In the genomic region with DNA sequence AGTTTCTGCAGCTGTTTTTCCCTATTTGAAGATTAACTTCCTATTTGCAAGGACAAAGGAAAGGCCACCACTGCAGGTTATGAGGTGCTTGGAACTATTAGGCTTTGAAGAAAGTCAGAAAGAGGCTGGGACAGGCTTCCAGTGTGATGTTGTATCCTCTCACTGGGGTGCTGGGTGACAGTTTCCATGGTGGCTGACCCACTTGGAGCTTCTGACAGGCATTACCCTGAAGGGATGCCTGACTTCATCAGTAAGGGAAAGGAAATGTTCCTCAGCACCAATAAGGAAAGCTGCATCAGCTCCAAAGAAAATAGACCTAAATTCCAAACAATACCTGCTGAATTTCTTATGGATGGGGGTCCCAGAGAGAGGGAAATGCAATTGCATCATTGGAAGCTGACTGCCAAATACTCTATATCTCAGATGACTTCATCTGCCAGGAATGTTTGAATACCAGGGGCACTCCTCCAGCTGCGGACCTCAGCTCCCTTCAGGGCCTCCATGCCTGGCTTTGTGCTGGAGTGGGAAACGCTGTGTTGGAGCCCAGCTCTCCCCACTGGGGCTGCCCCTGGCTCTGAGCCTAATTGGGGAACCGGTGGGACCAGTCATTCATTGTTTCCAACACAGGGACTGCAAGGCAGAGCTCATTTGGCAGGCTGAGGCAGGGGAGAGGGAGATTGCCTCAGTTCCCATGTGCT, we compare ENCODE assay signal across 9 cellular contexts.
DNase-seq lines count a peak whose midpoint lies in the region; ATAC-seq, FAIRE-seq and TF ChIP-seq lines count a peak whose summit lies in the region.
"Had no signal": no experiment of that assay in that cellular context is flagged by ENCODE, and none has a peak within 500 bp of the region (broad histone marks: within the 10 kb centered on the region; RNA-seq: fewer than 3 reads in every experiment).

No MANE protein-coding gene starts in this region.

- dilution Hi-C loops in keratinocyte (cut with MboI; ENCODE audit: extremely low pct_ligation_motif_present, low sequenced_read_pairs), result no loop called here

- no peaks in the 10 kb centered on the region for H3K9me3 ChIP-seq in keratinocyte (ENCODE audit: control insufficient read depth, low read depth, low read length)
- H3K9me3 ChIP-seq in thyroid gland, result no peaks in the 10 kb centered on the region

- H3K27me3 ChIP-seq in keratinocyte (ENCODE audit: control insufficient read depth, extremely low read depth, insufficient read depth, low read length) (no peaks in the 10 kb centered on the region), thyroid gland (no peaks in the 10 kb centered on the region)

- H3K27me3 Mint-ChIP-seq in brain, result no peaks in the 10 kb centered on the region
- no peaks in the 10 kb centered on the region for H3K27me3 Mint-ChIP-seq in stimulated activated naive CD8-positive, alpha-beta T cell treated with anti-CD3 and anti-CD28 coated beads, Interleukin-15, amount 100 ng/mL, for 72 hours

- H3K9me1 ChIP-seq in keratinocyte (ENCODE audit: control insufficient read depth, extremely low read depth, insufficient read depth, low read length), result no peaks in the 10 kb centered on the region

- H3K4me1 ChIP-seq in keratinocyte (ENCODE audit: control insufficient read depth, extremely low read depth, insufficient read depth, low read length), result peaks cover 18% of the 10 kb centered on the region
- H3K4me1 ChIP-seq in thyroid gland, result peaks cover 18 to 31% of the 10 kb centered on the region in 2 donors

- peaks cover 46% of the 10 kb centered on the region for H3K36me3 Mint-ChIP-seq in brain
- H3K36me3 Mint-ChIP-seq: memory B cell had no signal

- H3K4me3 Mint-ChIP-seq in brain, result peak overlapping the region in 4 of 5 experiments; percentile 2 to 47 (median 34)
- no peak overlapping the region for H3K4me3 Mint-ChIP-seq in stimulated activated naive CD8-positive, alpha-beta T cell treated with anti-CD3 and anti-CD28 coated beads, Interleukin-15, amount 100 ng/mL, for 72 hours
- H3K4me3 Mint-ChIP-seq: memory B cell had no signal

- ATAC-seq in stimulated activated naive CD8-positive, alpha-beta T cell treated with anti-CD3 and anti-CD28 coated beads, Interleukin-15, amount 100 ng/mL, for 72 hours, result no peak
- no peak for ATAC-seq in GM21723 (IDR thresholded peaks at IDR 0.05; ENCODE audit: unreplicated experiment)
- no peak for ATAC-seq in HG03139 (IDR thresholded peaks at IDR 0.05; ENCODE audit: unreplicated experiment)

- peak overlapping the region; percentile 73 to 96 (median 88) for H3K27ac Mint-ChIP-seq in brain
- no peak overlapping the region for H3K27ac Mint-ChIP-seq in stimulated activated naive CD8-positive, alpha-beta T cell treated with anti-CD3 and anti-CD28 coated beads, Interleukin-15, amount 100 ng/mL, for 72 hours
- H3K27ac Mint-ChIP-seq: memory B cell had no signal

- H3K9me3 Mint-ChIP-seq in brain, result no peaks in the 10 kb centered on the region
- peaks cover 0 to 4% of the 10 kb centered on the region in 2 donors for H3K9me3 Mint-ChIP-seq in stimulated activated naive CD8-positive, alpha-beta T cell treated with anti-CD3 and anti-CD28 coated beads, Interleukin-15, amount 100 ng/mL, for 72 hours
- H3K9me3 Mint-ChIP-seq: memory B cell had no signal

- H4K20me1 ChIP-seq in keratinocyte (ENCODE audit: control insufficient read depth, extremely low read depth, insufficient read depth, low read length), result no peaks in the 10 kb centered on the region

- intact Hi-C loops in thyroid gland (cut with DNase I), result no loop called here

- peak overlapping the region; percentile 39 for H3K4me2 ChIP-seq in keratinocyte (ENCODE audit: control insufficient read depth, extremely low read depth, insufficient read depth, low read depth, low read length)

- DNase-seq in HT1080 (ENCODE audit: low read depth) (peak; percentile 89), keratinocyte (ENCODE audit: low read depth, low spot score) (peak; percentile 38), thyroid gland (peak; percentile 84 to 89), NCI-H187 treated with DMSO at 0.1 percent for 48 hours (lab: John Stamatoyannopoulos, UW) (no peak)
- no peak for DNase-seq in stimulated activated naive CD8-positive, alpha-beta T cell treated with anti-CD3 and anti-CD28 coated beads, Interleukin-15, amount 100 ng/mL, for 72 hours

- no peak for TF ChIP-seq CTCF in brain (conservative IDR thresholded peaks at IDR 0.05)
- no peak for TF ChIP-seq CTCF in keratinocyte (optimal IDR thresholded peaks at IDR 0.05 in 1 of 3, IDR thresholded peaks at IDR 0.05 in 1 of 3, conservative IDR thresholded peaks at IDR 0.05 in 1 of 3; ENCODE audit: extremely low read depth in 1 of 3, insufficient read depth in 2 of 3, low read length in 3 of 3)
- TF ChIP-seq CTCF in thyroid gland (IDR thresholded peaks at IDR 0.05), result no peak

- no peak overlapping the region for H3K9ac ChIP-seq in keratinocyte (ENCODE audit: control insufficient read depth, extremely low read depth, insufficient read depth, low read length)

- TF ChIP-seq POLR2A in thyroid gland (IDR thresholded peaks at IDR 0.05), result no peak

- H2AFZ ChIP-seq in keratinocyte (ENCODE audit: control insufficient read depth, low read length), result no peak overlapping the region

- H3K27ac ChIP-seq in keratinocyte (ENCODE audit: control insufficient read depth, insufficient read depth, low read length), result no peak overlapping the region
- H3K27ac ChIP-seq in thyroid gland, result peak overlapping the region in 2 of 3 donors; percentile 1 to 60

- peak; percentile 60 for FAIRE-seq in keratinocyte (lab: Jason Lieb, UNC)

- H3K36me3 ChIP-seq in keratinocyte (ENCODE audit: control insufficient read depth in 2 of 2, extremely low read depth in 1 of 2, insufficient read depth in 2 of 2, low read length in 2 of 2) (no peaks in the 10 kb centered on the region), thyroid gland (no peaks in the 10 kb centered on the region)

- peaks cover 74% of the 10 kb centered on the region for H3K4me1 Mint-ChIP-seq in brain
- H3K4me1 Mint-ChIP-seq in stimulated activated naive CD8-positive, alpha-beta T cell treated with anti-CD3 and anti-CD28 coated beads, Interleukin-15, amount 100 ng/mL, for 72 hours, result no peaks in the 10 kb centered on the region
- H3K4me1 Mint-ChIP-seq: memory B cell had no signal

- WGBS in thyroid gland, 2 donors, result 7 to 18% methylated on average over 2 to 3 of the region's 3 CpGs

- H3K4me3 ChIP-seq in keratinocyte (ENCODE audit: control insufficient read depth in 2 of 3, extremely low read depth in 1 of 3, insufficient read depth in 2 of 3, low read depth in 1 of 3, low read length in 3 of 3) (no peak overlapping the region), thyroid gland (replicated peaks in 1 of 3) (no peak overlapping the region)

- H3K79me2 ChIP-seq in keratinocyte (ENCODE audit: control insufficient read depth, insufficient read depth, low read length), result no peaks in the 10 kb centered on the region

Comparison
In these comparisons a context has a peak if more than half of its experiments do, and no peak if none do; other contexts are left out.
1. DNase-seq: peak in HT1080 (single experiment), keratinocyte (single experiment) and thyroid gland (2 of 2); none in stimulated activated naive CD8-positive, alpha-beta T cell treated with anti-CD3 and anti-CD28 coated beads, Interleukin-15, amount 100 ng/mL, for 72 hours (0 of 2) and NCI-H187 treated with DMSO at 0.1 percent for 48 hours (single experiment).
2. H3K27ac Mint-ChIP-seq: peak in brain (5 of 5); none in stimulated activated naive CD8-positive, alpha-beta T cell treated with anti-CD3 and anti-CD28 coated beads, Interleukin-15, amount 100 ng/mL, for 72 hours (0 of 2).
3. H3K4me3 Mint-ChIP-seq: peak in brain (4 of 5); none in stimulated activated naive CD8-positive, alpha-beta T cell treated with anti-CD3 and anti-CD28 coated beads, Interleukin-15, amount 100 ng/mL, for 72 hours (0 of 2).